8 cellular contexts compared by ENCODE assay signal in the genomic region with DNA sequence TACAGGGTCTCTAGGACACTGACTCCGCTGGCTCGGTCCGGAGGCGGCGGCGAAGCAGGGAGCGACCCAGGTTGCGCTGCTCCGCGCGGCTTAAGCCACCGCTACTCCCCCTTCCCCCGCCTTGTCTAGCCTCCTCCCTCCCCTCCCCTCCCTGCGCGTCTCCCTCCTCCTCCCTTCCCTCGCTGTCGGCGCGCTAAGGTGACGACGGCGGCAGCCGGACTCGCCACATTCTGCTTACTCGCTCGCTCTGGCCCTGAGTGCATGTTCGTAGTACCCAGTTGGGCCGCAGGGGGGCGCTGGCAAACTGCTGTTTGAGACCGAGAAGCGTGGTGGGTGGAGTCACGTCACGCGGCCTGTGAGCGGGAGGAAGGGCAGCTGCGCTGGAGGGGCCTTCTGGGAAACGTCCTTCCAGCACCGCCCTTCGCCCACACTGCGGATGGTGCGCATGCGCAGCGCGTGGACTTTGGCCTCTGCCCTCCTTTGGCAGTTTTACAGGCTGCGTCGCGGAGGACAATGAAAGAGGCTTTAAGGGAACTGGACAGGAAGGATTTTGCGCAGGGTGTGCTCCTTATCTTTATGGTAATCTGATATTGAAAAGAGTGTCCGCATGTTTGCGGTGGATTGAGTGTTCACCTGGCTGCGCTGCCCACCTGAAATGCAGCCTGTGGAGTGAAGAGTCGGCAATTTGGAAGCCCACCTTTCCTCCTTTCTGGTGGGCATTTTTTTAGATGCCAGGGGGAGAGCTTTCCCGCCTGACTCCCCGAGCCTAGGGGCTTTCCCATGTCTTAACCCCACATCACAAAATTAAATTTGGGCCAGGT. TPM values are rescaled to one million over a fixed set of nuclear protein-coding genes. Genes with fewer than 3 reads are reported as not detected.
DNase-seq lines count a peak whose midpoint lies in the region; ATAC-seq and TF ChIP-seq lines count a peak whose summit lies in the region.

A gene with protein sequence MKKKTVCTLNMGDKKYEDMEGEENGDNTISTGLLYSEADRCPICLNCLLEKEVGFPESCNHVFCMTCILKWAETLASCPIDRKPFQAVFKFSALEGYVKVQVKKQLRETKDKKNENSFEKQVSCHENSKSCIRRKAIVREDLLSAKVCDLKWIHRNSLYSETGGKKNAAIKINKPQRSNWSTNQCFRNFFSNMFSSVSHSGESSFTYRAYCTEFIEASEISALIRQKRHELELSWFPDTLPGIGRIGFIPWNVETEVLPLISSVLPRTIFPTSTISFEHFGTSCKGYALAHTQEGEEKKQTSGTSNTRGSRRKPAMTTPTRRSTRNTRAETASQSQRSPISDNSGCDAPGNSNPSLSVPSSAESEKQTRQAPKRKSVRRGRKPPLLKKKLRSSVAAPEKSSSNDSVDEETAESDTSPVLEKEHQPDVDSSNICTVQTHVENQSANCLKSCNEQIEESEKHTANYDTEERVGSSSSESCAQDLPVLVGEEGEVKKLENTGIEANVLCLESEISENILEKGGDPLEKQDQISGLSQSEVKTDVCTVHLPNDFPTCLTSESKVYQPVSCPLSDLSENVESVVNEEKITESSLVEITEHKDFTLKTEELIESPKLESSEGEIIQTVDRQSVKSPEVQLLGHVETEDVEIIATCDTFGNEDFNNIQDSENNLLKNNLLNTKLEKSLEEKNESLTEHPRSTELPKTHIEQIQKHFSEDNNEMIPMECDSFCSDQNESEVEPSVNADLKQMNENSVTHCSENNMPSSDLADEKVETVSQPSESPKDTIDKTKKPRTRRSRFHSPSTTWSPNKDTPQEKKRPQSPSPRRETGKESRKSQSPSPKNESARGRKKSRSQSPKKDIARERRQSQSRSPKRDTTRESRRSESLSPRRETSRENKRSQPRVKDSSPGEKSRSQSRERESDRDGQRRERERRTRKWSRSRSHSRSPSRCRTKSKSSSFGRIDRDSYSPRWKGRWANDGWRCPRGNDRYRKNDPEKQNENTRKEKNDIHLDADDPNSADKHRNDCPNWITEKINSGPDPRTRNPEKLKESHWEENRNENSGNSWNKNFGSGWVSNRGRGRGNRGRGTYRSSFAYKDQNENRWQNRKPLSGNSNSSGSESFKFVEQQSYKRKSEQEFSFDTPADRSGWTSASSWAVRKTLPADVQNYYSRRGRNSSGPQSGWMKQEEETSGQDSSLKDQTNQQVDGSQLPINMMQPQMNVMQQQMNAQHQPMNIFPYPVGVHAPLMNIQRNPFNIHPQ (N-terminal part only) (minus strand): TSS at position 107 of the 821 bp plus-strand sequence. CDS start 26,407 bp downstream, outside the sequence.

- peak within 1 kb of the TSS; percentile 90 for H3K4me2 ChIP-seq in OCI-LY3 (ENCODE audit: low read length)

- peaks cover 31% of the 10 kb centered on the region for H3K4me1 ChIP-seq in OCI-LY3 (ENCODE audit: low read length)

- peak within 1 kb of the TSS; percentile 82 for H3K4me3 ChIP-seq in OCI-LY3 (ENCODE audit: low read length)

- peak within 1 kb of the TSS; percentile 92 for H3K9ac ChIP-seq in OCI-LY3 (ENCODE audit: low read length)

- peak within 1 kb of the TSS; percentile 97; the same call in 1 of the 2 replicates for H2AFZ ChIP-seq in OCI-LY3 (ENCODE audit: low read depth, low read length)

- peaks cover 15% of the 10 kb centered on the region for H3K36me3 ChIP-seq in OCI-LY3 (replicated peaks; ENCODE audit: low read depth, low read length)

- peak; percentile 89 for TF ChIP-seq CTCF in OCI-LY3 (IDR thresholded peaks at IDR 0.05; ENCODE audit: low read depth, low read length)
- TF ChIP-seq CTCF in endothelial cell (IDR thresholded peaks at IDR 0.05; ENCODE audit: unreplicated experiment) = peak; percentile 91
- peak; percentile 96 for TF ChIP-seq CTCF in mesothelial cell of epicardium (IDR thresholded peaks at IDR 0.05; ENCODE audit: unreplicated experiment)

- H3K27me3 Mint-ChIP-seq in endothelial cell (ENCODE audit: unreplicated experiment) = peaks cover 9% of the 10 kb centered on the region
- H3K27me3 Mint-ChIP-seq in mesothelial cell of epicardium (ENCODE audit: low read depth) = no peaks in the 10 kb centered on the region

- ATAC-seq in GM21526 (IDR thresholded peaks at IDR 0.05; ENCODE audit: low FRiP score, unreplicated experiment) = peak; percentile 64

- H4K20me1 ChIP-seq in OCI-LY3 (ENCODE audit: insufficient read depth, low read length) = peaks cover 35% of the 10 kb centered on the region

- peaks cover 47% of the 10 kb centered on the region for H3K79me2 ChIP-seq in OCI-LY3 (ENCODE audit: low read length)

- H3K9me3 ChIP-seq in OCI-LY3 (ENCODE audit: insufficient read depth, low read length) = 0 out of 2 replicates have a peak, but pooled peaks cover 2% of the 10 kb centered on the region

- H3K4me1 Mint-ChIP-seq in endothelial cell (ENCODE audit: unreplicated experiment) (peaks cover 32% of the 10 kb centered on the region), mesothelial cell of epicardium (peaks cover 50% of the 10 kb centered on the region)

- H3K27ac Mint-ChIP-seq in endothelial cell (ENCODE audit: unreplicated experiment) (peak within 1 kb of the TSS; percentile 96), mesothelial cell of epicardium (peak within 1 kb of the TSS; percentile 97)

- H3K36me3 Mint-ChIP-seq in endothelial cell (ENCODE audit: low read depth, unreplicated experiment) (peaks cover 12% of the 10 kb centered on the region), mesothelial cell of epicardium (peaks cover 5% of the 10 kb centered on the region)

- no peaks in the 10 kb centered on the region for H3K9me3 Mint-ChIP-seq in endothelial cell (ENCODE audit: unreplicated experiment)
- no peaks in the 10 kb centered on the region for H3K9me3 Mint-ChIP-seq in mesothelial cell of epicardium

- H3K4me3 Mint-ChIP-seq in endothelial cell (ENCODE audit: unreplicated experiment) = peak within 1 kb of the TSS; percentile 98
- H3K4me3 Mint-ChIP-seq in mesothelial cell of epicardium = peak within 1 kb of the TSS; percentile 79

- DNase-seq in DMS114 treated with DMSO at 0.1 percent for 48 hours (lab: John Stamatoyannopoulos, UW; ENCODE audit: unreplicated experiment) (peak; percentile 99), HuH-7.5 (ENCODE audit: low spot score) (peak; percentile 89), endothelial cell (ENCODE audit: low spot score) (peak; percentile 100), mesothelial cell of epicardium (ENCODE audit: low spot score in 2 of 2, unreplicated experiment in 2 of 2) (peak; percentile 99 to 100)
- peak; percentile 100 for DNase-seq in activated CD8-positive, alpha-beta memory T cell treated with anti-CD3 and anti-CD28 coated beads, Interleukin-2, amount 50 U/mL, for 48 hours
- peak; percentile 100 for DNase-seq in stimulated activated CD8-positive, alpha-beta memory T cell treated with anti-CD3 and anti-CD28 coated beads, Interleukin-15, amount 100 ng/mL, for 48 hours (ENCODE audit: low read depth in 2 of 2)

- no peaks in the 10 kb centered on the region for H3K27me3 ChIP-seq in OCI-LY3 (ENCODE audit: low read depth, low read length)

- peak within 1 kb of the TSS; percentile 96 for H3K27ac ChIP-seq in OCI-LY3 (ENCODE audit: low read length)

RNA-seq across cellular contexts. Expression of the gene that starts here (rescaled TPM):
- total RNA-seq in endothelial cell (ENCODE audit: unreplicated experiment) = 103 TPM
- total RNA-seq in mesothelial cell of epicardium = 112 to 122 TPM (median 119 TPM) in 3 replicates

Comparison
In these comparisons a context has a peak if more than half of its experiments do, and no peak if none do; other contexts are left out.
1. Peak in every context shown above with its lines: DNase-seq, ATAC-seq, H3K4me3 ChIP-seq and H3K27ac ChIP-seq.